13 cellular contexts compared by ENCODE assay signal in the genomic region with DNA sequence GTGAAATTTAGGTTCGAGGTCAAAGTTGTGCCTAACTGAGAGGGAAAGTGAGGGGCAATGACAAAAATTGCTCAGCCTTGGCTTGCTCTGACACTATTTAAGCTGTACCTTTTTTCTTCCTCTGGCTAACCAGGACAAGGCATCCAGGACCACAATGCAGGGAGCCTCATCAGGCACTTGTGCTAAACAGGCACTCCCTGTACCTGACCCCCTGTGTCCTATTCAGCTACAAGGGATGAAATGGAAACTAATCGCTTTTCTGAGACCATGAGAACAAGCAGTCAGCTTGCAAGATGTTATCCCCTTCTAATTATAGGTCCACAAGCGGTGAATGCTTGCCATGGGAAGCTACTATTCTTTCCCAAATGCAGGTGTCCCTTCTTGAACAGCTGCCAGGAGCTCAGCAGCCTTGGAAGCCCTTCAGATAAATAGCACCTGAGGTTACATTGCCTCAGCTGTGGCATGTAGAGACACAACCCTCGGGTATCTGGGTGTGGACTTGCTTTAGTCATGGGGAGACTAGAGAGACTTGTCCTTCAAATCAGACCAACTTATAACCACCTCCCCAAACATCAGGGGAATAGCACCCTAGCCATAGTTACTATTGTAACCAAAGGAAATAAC. TPM values are rescaled to one million over a fixed set of nuclear protein-coding genes. Genes with fewer than 3 reads are reported as not detected.
DNase-seq lines count a peak whose midpoint lies in the region; ATAC-seq, FAIRE-seq and TF ChIP-seq lines count a peak whose summit lies in the region.
"Had no signal": no experiment of that assay in that cellular context is flagged by ENCODE, and none has a peak within 500 bp of the region (broad histone marks: within the 10 kb centered on the region; RNA-seq: fewer than 3 reads in every experiment).

No MANE protein-coding gene starts in this region.

- H2BK120ac ChIP-seq in H1 (replicated peaks; ENCODE audit: low read depth, low read length), result no peak overlapping the region

- WGBS in H1 (ENCODE audit: extremely low coverage in 1 of 2, insufficient coverage in 1 of 2, insufficient read length in 1 of 2, insufficient replicate concordance in 2 of 2, low coverage in 1 of 2, low lambda C conversion rate in 2 of 2, missing lambda C conversion rate in 1 of 2), 2 experiments, result 85% methylated on average over 4 of the region's 4 CpGs; no CpG with 5 or more reads in 1 of the 2 experiments

- intact Hi-C loops in upper lobe of right lung (cut with DNase I), result no loop called here

- no peak overlapping the region for H4K91ac ChIP-seq in H1 (replicated peaks; ENCODE audit: insufficient read length, low read length)

- POLR2A ChIA-PET in H1 (lab: Charles Lee; ENCODE audit: partially characterized antibody), result interaction anchor here (0.8 kb wide), 1 partner anchor 95 kb away, joined by 3 read pairs; no protein-coding TSS in a partner anchor

- H2AK5ac ChIP-seq in H1 (ENCODE audit: low read depth, low read length), result no peak overlapping the region

- H3K79me2 ChIP-seq in H1 (ENCODE audit: control insufficient read depth in 1 of 2, insufficient read depth in 2 of 2, low read length in 2 of 2), result no peaks in the 10 kb centered on the region

- H3K4me1 ChIP-seq in H1 (replicated peaks in 1 of 4; ENCODE audit: control insufficient read depth in 3 of 4, insufficient read depth in 4 of 4, low read length in 3 of 4), result no peaks in the 10 kb centered on the region
- H3K4me1 ChIP-seq in upper lobe of right lung, result no peaks in the 10 kb centered on the region
- H3K4me1 ChIP-seq: colonic mucosa had no signal

- H3K23me2 ChIP-seq in H1 (ENCODE audit: low read depth, low read length), result no peaks in the 10 kb centered on the region

- no peak for ATAC-seq in upper lobe of right lung
- no peak for ATAC-seq in left lobe of liver
- no peak for ATAC-seq in HG03196 (IDR thresholded peaks at IDR 0.05; ENCODE audit: unreplicated experiment)
- ATAC-seq: activated CD8-positive, alpha-beta T cell treated with anti-CD3 and anti-CD28 coated beads, Interleukin-2, amount 10 ng/mL, durations not matched to agents 7 days and 5 days; activated naive CD4-positive, alpha-beta T cell treated with anti-CD3 and anti-CD28 coated beads, Interleukin-2, amount 50 U/mL, for 72 hours; stimulated activated memory B cell treated with anti-CD40 and anti-IgM and Interleukin-4, amounts not matched to agents 10 μg/mL and 1 μg/mL and 100 μg/mL, for 72 hours had no signal

- no peak overlapping the region for H3K4ac ChIP-seq in H1 (replicated peaks; ENCODE audit: insufficient read length, low read depth, low read length)

- H3K23ac ChIP-seq in H1 (ENCODE audit: insufficient read length), result no peak overlapping the region

- H3K27ac ChIP-seq in H1 (ENCODE audit: low read depth, low read length), result no peak overlapping the region
- H3K27ac ChIP-seq in upper lobe of right lung, result peak overlapping the region; percentile 8
- H3K27ac ChIP-seq: colonic mucosa had no signal

- H3K27me3 ChIP-seq in H1 (replicated peaks in 1 of 4; ENCODE audit: control insufficient read depth in 3 of 4, extremely low read depth in 1 of 4, insufficient read depth in 3 of 4, low read length in 3 of 4) (no peaks in the 10 kb centered on the region), upper lobe of right lung (no peaks in the 10 kb centered on the region)
- H3K27me3 ChIP-seq: colonic mucosa had no signal

- H3K79me1 ChIP-seq in H1 (ENCODE audit: low read depth, low read length), result no peaks in the 10 kb centered on the region

- H2BK20ac ChIP-seq in H1 (ENCODE audit: low read length), result no peak overlapping the region

- H3K36me3 ChIP-seq in H1 (ENCODE audit: control insufficient read depth in 2 of 4, insufficient read depth in 4 of 4, low read length in 3 of 4), result no peaks in the 10 kb centered on the region
- H3K36me3 ChIP-seq in upper lobe of right lung, result no peaks in the 10 kb centered on the region
- H3K36me3 ChIP-seq: colonic mucosa had no signal

- peak overlapping the region; percentile 30 for H2AFZ ChIP-seq in H1 (ENCODE audit: low read length)

- TF ChIP-seq RAD21 in H1 (IDR thresholded peaks at IDR 0.05 in 1 of 2, conservative IDR thresholded peaks at IDR 0.05 in 1 of 2; ENCODE audit: low read depth in 2 of 2, low read length in 2 of 2), result no peak

- H4K5ac ChIP-seq in H1 (ENCODE audit: insufficient read length, low read depth, low read length), result no peak overlapping the region

- no peak for FAIRE-seq in H1 (lab: Jason Lieb, UNC)

- peak overlapping the region; percentile 73; the same call in 1 of the 2 replicates for H2BK15ac ChIP-seq in H1 (ENCODE audit: low read length)

- peak; percentile 66 for DNase-seq in NCI-H128 (lab: John Stamatoyannopoulos, UW; ENCODE audit: unreplicated experiment)
- peak; percentile 68 for DNase-seq in NCI-H510A (lab: John Stamatoyannopoulos, UW)
- no peak for DNase-seq in H1 (ENCODE audit: low read depth in 1 of 2, low spot score in 2 of 2)
- no peak for DNase-seq in upper lobe of right lung
- no peak for DNase-seq in left lobe of liver (ENCODE audit: low spot score)
- DNase-seq in NCI-H1930 (lab: John Stamatoyannopoulos, UW), result no peak
- DNase-seq: activated CD8-positive, alpha-beta T cell treated with anti-CD3 and anti-CD28 coated beads, Interleukin-2, amount 10 ng/mL, durations not matched to agents 7 days and 5 days; Calu3; colonic mucosa; nucleus accumbens had no signal

- 0 out of 2 replicates have a peak overlapping the region, but pooled peaks have one; percentile 2 for H2BK12ac ChIP-seq in H1 (ENCODE audit: low read depth, low read length)

- no peak overlapping the region for H3K14ac ChIP-seq in H1 (ENCODE audit: insufficient read length)

- no peak for TF ChIP-seq EP300 in H1 (IDR thresholded peaks at IDR 0.05; ENCODE audit: borderline replicate concordance in 1 of 2, low read depth in 2 of 2, low read length in 2 of 2)

- no peaks in the 10 kb centered on the region for H4K20me1 ChIP-seq in H1 (replicated peaks in 1 of 2; ENCODE audit: control insufficient read depth in 1 of 2, insufficient read depth in 2 of 2, low read length in 2 of 2)

- TF ChIP-seq POLR2A in H1 (IDR thresholded peaks at IDR 0.05; ENCODE audit: control extremely low read depth in 1 of 2, low read depth in 2 of 2, low read length in 2 of 2), result no peak

- H2BK5ac ChIP-seq in H1 (ENCODE audit: low read depth, low read length), result no peak overlapping the region

- no peak overlapping the region for H3K18ac ChIP-seq in H1 (ENCODE audit: extremely low read depth, low read length)

- no peak overlapping the region for H4K8ac ChIP-seq in H1 (ENCODE audit: extremely low read depth, insufficient read depth, low read length)

- no peak overlapping the region for H3K4me2 ChIP-seq in H1 (ENCODE audit: insufficient read depth in 1 of 2, low read depth in 2 of 2, low read length in 2 of 2)

- CTCF ChIA-PET in H1 (lab: Charles Lee; ENCODE audit: partially characterized antibody), result interaction anchor here (0.6 to 1.8 kb wide), 4 partner anchors 8 to 28 kb away, joined by 3 to 18 read pairs (median 4); no protein-coding TSS in a partner anchor

- TF ChIP-seq CTCF in H1 (IDR thresholded peaks at IDR 0.05; ENCODE audit: control extremely low read depth in 1 of 3, insufficient read depth in 1 of 3, low read depth in 1 of 3, low read length in 3 of 3) (no peak), upper lobe of right lung (IDR thresholded peaks at IDR 0.05) (no peak)

- H3K56ac ChIP-seq in H1 (replicated peaks; ENCODE audit: insufficient read length, low read depth, low read length), result no peak overlapping the region

- H3K4me3 ChIP-seq in H1 (ENCODE audit: extremely low read depth in 1 of 4, insufficient read depth in 2 of 4, low read depth in 3 of 4, low read length in 4 of 4), result no peak overlapping the region
- no peak overlapping the region for H3K4me3 ChIP-seq in upper lobe of right lung
- H3K4me3 ChIP-seq: colonic mucosa had no signal

- no peaks in the 10 kb centered on the region for H3K9me3 ChIP-seq in H1 (ENCODE audit: insufficient read depth in 2 of 2, low read depth in 1 of 2, low read length in 1 of 2)
- no peaks in the 10 kb centered on the region for H3K9me3 ChIP-seq in upper lobe of right lung
- H3K9me3 ChIP-seq: colonic mucosa had no signal

- no peak overlapping the region for H3K9ac ChIP-seq in H1 (replicated peaks in 1 of 4; ENCODE audit: extremely low read depth in 1 of 4, low read depth in 3 of 4, low read length in 3 of 4)

TF ChIP-seq in H1, 55 proteins besides CTCF, POLR2A, EP300 and RAD21:
- TF ChIP-seq CEBPB (IDR thresholded peaks at IDR 0.05; ENCODE audit: low read depth, low read length), result no peak
- no peak for TF ChIP-seq ZNF274 (IDR thresholded peaks at IDR 0.05; ENCODE audit: borderline replicate concordance, extremely low read depth, low read length)
- TF ChIP-seq EZH2 (IDR thresholded peaks at IDR 0.05; ENCODE audit: low read depth, low read length, severe bottlenecking), result no peak
- TF ChIP-seq POLR2AphosphoS5 (IDR thresholded peaks at IDR 0.05; ENCODE audit: low read depth, low read length), result no peak
- no peak for TF ChIP-seq SP1 (IDR thresholded peaks at IDR 0.05; ENCODE audit: low read depth, low read length)

RNA-seq across cellular contexts. Expression of a gene that starts 19.1 kb away (rescaled TPM):
- 117 and 118 TPM in 2 replicates for total RNA-seq in H1 (2021; fragmentation: NEBNext Ultra II Directional; extraction: Animal tissue kit (Norgen Biotek cat#: 25700))
- polyA plus RNA-seq in H1 (2011; rRNA removed), result 24.9 and 26.9 TPM in 2 replicates
- polyA plus RNA-seq in H1 (2011; cell fraction: cytosol; rRNA removed), result 34.1 TPM
- polyA plus RNA-seq in H1 (2011; cell fraction: nucleus; rRNA removed), result 30.9 TPM
- polyA plus RNA-seq in H1 (2012, experiment 1 of 2), result 53.9 to 99.9 TPM (median 67.7 TPM) in 4 replicates
- 4.2 TPM for polyA plus RNA-seq in H1 (2012, experiment 2 of 2)
- polyA plus RNA-seq in H1 (2013, experiment 1 of 2), result 135 TPM
- polyA plus RNA-seq in H1 (2013, experiment 2 of 2), result 126 TPM
- polyA minus RNA-seq in H1 (2011; rRNA and poly(A)+ RNA removed), result 45.7 and 66.1 TPM in 2 replicates
- 53.7 TPM for polyA minus RNA-seq in H1 (2011; cell fraction: cytosol; rRNA and poly(A)+ RNA removed)
- 88.2 TPM for polyA minus RNA-seq in H1 (2011; cell fraction: nucleus; rRNA and poly(A)+ RNA removed)
- total RNA-seq in upper lobe of right lung (73.0 TPM), left lobe of liver (13.5 TPM)

Comparison
In these comparisons a context has a peak if more than half of its experiments do, and no peak if none do; other contexts are left out.
1. DNase-seq: peak in NCI-H128 (single experiment) and NCI-H510A (single experiment); none in H1 (0 of 2), upper lobe of right lung (single experiment), left lobe of liver (single experiment) and NCI-H1930 (0 of 2).